ENCODE assay signal across 1 cellular context in the genomic region with DNA sequence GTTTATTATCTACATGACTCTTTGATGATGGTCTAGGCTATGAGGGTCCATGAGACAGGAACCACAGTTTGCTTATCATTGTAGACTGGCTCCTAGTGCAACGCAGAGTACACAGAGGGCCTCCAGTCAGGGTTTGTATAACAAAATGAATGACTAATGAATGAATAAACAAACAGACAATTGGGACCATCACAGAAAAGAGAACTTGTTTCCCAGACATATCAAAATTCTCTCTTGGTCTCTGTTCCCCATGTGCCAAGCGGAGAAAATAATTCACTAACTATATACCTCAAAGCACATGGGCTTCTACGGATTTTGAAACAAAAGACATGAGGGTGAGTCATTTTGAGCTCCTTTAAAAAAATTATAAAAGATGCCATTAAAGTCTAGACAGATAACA.
TF ChIP-seq lines count a peak whose summit lies in the region.

No MANE protein-coding gene starts in this region.

TF ChIP-seq in HepG2, 621 proteins besides CTCF, POLR2A, EP300 and RAD21 (continued from another document):
- TF ChIP-seq, protein P1, sequence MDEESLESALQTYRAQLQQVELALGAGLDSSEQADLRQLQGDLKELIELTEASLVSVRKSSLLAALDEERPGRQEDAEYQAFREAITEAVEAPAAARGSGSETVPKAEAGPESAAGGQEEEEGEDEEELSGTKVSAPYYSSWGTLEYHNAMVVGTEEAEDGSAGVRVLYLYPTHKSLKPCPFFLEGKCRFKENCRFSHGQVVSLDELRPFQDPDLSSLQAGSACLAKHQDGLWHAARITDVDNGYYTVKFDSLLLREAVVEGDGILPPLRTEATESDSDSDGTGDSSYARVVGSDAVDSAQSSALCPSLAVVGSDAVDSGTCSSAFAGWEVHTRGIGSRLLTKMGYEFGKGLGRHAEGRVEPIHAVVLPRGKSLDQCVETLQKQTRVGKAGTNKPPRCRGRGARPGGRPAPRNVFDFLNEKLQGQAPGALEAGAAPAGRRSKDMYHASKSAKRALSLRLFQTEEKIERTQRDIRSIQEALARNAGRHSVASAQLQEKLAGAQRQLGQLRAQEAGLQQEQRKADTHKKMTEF (CRISPR knock-in tag; IDR thresholded peaks at IDR 0.05): peak; percentile 30; the same call in 1 of the 2 replicates
- TF ChIP-seq FOSL2 (CRISPR knock-in tag; IDR thresholded peaks at IDR 0.05) (peak; percentile 82), FOXA3 (CRISPR knock-in tag; IDR thresholded peaks at IDR 0.05) (peak; percentile 78), CHCHD3 (CRISPR knock-in tag; IDR thresholded peaks at IDR 0.05) (no peak), GATAD2A (CRISPR knock-in tag; IDR thresholded peaks at IDR 0.05) (peak; percentile 46; the same call in 1 of the 2 replicates)
- TF ChIP-seq, protein P2, sequence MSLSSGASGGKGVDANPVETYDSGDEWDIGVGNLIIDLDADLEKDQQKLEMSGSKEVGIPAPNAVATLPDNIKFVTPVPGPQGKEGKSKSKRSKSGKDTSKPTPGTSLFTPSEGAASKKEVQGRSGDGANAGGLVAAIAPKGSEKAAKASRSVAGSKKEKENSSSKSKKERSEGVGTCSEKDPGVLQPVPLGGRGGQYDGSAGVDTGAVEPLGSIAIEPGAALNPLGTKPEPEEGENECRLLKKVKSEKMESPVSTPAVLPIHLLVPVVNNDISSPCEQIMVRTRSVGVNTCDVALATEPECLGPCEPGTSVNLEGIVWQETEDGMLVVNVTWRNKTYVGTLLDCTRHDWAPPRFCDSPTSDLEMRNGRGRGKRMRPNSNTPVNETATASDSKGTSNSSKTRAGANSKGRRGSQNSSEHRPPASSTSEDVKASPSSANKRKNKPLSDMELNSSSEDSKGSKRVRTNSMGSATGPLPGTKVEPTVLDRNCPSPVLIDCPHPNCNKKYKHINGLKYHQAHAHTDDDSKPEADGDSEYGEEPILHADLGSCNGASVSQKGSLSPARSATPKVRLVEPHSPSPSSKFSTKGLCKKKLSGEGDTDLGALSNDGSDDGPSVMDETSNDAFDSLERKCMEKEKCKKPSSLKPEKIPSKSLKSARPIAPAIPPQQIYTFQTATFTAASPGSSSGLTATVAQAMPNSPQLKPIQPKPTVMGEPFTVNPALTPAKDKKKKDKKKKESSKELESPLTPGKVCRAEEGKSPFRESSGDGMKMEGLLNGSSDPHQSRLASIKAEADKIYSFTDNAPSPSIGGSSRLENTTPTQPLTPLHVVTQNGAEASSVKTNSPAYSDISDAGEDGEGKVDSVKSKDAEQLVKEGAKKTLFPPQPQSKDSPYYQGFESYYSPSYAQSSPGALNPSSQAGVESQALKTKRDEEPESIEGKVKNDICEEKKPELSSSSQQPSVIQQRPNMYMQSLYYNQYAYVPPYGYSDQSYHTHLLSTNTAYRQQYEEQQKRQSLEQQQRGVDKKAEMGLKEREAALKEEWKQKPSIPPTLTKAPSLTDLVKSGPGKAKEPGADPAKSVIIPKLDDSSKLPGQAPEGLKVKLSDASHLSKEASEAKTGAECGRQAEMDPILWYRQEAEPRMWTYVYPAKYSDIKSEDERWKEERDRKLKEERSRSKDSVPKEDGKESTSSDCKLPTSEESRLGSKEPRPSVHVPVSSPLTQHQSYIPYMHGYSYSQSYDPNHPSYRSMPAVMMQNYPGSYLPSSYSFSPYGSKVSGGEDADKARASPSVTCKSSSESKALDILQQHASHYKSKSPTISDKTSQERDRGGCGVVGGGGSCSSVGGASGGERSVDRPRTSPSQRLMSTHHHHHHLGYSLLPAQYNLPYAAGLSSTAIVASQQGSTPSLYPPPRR (CRISPR knock-in tag; IDR thresholded peaks at IDR 0.05; ENCODE audit: borderline replicate concordance): peak; percentile 80; the same call in 1 of the 2 replicates
- TF ChIP-seq, protein P3, sequence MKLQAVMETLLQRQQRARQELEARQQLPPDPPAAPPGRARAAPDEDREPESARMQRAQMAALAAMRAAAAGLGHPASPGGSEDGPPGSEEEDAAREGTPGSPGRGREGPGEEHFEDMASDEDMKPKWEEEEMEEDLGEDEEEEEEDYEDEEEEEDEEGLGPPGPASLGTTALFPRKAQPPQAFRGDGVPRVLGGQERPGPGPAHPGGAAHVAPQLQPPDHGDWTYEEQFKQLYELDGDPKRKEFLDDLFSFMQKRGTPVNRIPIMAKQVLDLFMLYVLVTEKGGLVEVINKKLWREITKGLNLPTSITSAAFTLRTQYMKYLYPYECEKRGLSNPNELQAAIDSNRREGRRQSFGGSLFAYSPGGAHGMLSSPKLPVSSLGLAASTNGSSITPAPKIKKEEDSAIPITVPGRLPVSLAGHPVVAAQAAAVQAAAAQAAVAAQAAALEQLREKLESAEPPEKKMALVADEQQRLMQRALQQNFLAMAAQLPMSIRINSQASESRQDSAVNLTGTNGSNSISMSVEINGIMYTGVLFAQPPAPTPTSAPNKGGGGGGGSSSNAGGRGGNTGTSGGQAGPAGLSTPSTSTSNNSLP (IDR thresholded peaks at IDR 0.05; ENCODE audit: low read depth, low read length): peak; percentile 58; the same call in 1 of the 2 replicates
